Comparison of ENCODE assay signal across 19 cellular contexts in genomic region chr10:132460691-132461090, GRCh38.
"Had no signal": no experiment of that assay in that cellular context is flagged by ENCODE, and none has a peak within 500 bp of the region (broad histone marks: within the 10 kb centered on the region; RNA-seq: fewer than 3 reads in every experiment).

No MANE protein-coding gene starts in this region.

- H3K4me2 ChIP-seq: neural progenitor cell had no signal

- H3K27me3 ChIP-seq: adrenal gland, body of pancreas, dorsolateral prefrontal cortex, upper lobe of right lung had no signal

- H3K36me3 Mint-ChIP-seq: immature natural killer cell, neural progenitor cell had no signal

- H3K27me3 Mint-ChIP-seq: activated B cell treated with CpG ODN at 0.5 μM for 24 hours; activated CD4-positive, alpha-beta T cell treated with anti-CD3 and anti-CD28 coated beads, Interleukin-2, amount 10 ng/mL, durations not matched to agents 7 days and 5 days; activated T-helper 17 cell treated with anti-CD3 and anti-CD28 coated beads, Interleukin-2, amount 50 U/mL, for 72 hours; T-helper 17 cell had no signal

- H3K27ac ChIP-seq: adrenal gland, body of pancreas, dorsolateral prefrontal cortex, neural progenitor cell, parathyroid adenoma, upper lobe of right lung had no signal

- H3K9me3 Mint-ChIP-seq: activated B cell treated with CpG ODN at 0.5 μM for 24 hours; activated CD4-positive, alpha-beta T cell treated with anti-CD3 and anti-CD28 coated beads, Interleukin-2, amount 10 ng/mL, durations not matched to agents 7 days and 5 days; activated naive CD4-positive, alpha-beta T cell treated with anti-CD3 and anti-CD28 coated beads for 36 hours; activated T-helper 17 cell treated with anti-CD3 and anti-CD28 coated beads, Interleukin-2, amount 50 U/mL, for 72 hours; immature natural killer cell; neural progenitor cell had no signal

- H3K9ac ChIP-seq: neural progenitor cell, parathyroid adenoma had no signal

- H3K4me1 Mint-ChIP-seq: activated CD4-positive, alpha-beta T cell treated with anti-CD3 and anti-CD28 coated beads, Interleukin-2, amount 10 ng/mL, durations not matched to agents 7 days and 5 days; activated T-helper 17 cell treated with anti-CD3 and anti-CD28 coated beads, Interleukin-2, amount 50 U/mL, for 72 hours; T-helper 17 cell had no signal

- H3K36me3 ChIP-seq: adrenal gland, esophagus muscularis mucosa, neural progenitor cell, upper lobe of right lung had no signal

- DNase-seq: activated B cell treated with CpG ODN at 0.5 μM for 24 hours; activated CD4-positive, alpha-beta T cell treated with anti-CD3 and anti-CD28 coated beads, Interleukin-2, amount 10 ng/mL, durations not matched to agents 7 days and 5 days; activated naive CD4-positive, alpha-beta T cell treated with anti-CD3 and anti-CD28 coated beads for 36 hours; activated T-cell treated with anti-CD3 and anti-CD28 coated beads for 4 hours; glutamatergic neuron; immature natural killer cell; mesendoderm; retina; stimulated activated CD4-positive, alpha-beta T cell treated with anti-CD3 and anti-CD28 coated beads, Interleukin-2, amount 100 ng/mL, for 24 hours; stimulated activated naive CD4-positive, alpha-beta T cell treated with Interleukin-2 at 50 U/mL for 16 hours; T-helper 17 cell; upper lobe of right lung had no signal

- H3K27ac Mint-ChIP-seq: activated B cell treated with CpG ODN at 0.5 μM for 24 hours; activated CD4-positive, alpha-beta T cell treated with anti-CD3 and anti-CD28 coated beads, Interleukin-2, amount 10 ng/mL, durations not matched to agents 7 days and 5 days; activated naive CD4-positive, alpha-beta T cell treated with anti-CD3 and anti-CD28 coated beads for 36 hours; activated T-helper 17 cell treated with anti-CD3 and anti-CD28 coated beads, Interleukin-2, amount 50 U/mL, for 72 hours; immature natural killer cell; neural progenitor cell; T-helper 17 cell had no signal

- H3K4me1 ChIP-seq: neural progenitor cell, parathyroid adenoma had no signal

- H3K4me3 ChIP-seq: adrenal gland, body of pancreas, dorsolateral prefrontal cortex, esophagus muscularis mucosa, neural progenitor cell, upper lobe of right lung had no signal

- ATAC-seq: activated T-helper 17 cell treated with anti-CD3 and anti-CD28 coated beads, Interleukin-2, amount 50 U/mL, for 72 hours; body of pancreas; T-helper 17 cell; upper lobe of right lung had no signal

- H2AFZ ChIP-seq: neural progenitor cell, parathyroid adenoma had no signal

- H3K9me3 ChIP-seq: adrenal gland, body of pancreas, esophagus muscularis mucosa, upper lobe of right lung had no signal

- H3K4me3 Mint-ChIP-seq: activated B cell treated with CpG ODN at 0.5 μM for 24 hours; activated CD4-positive, alpha-beta T cell treated with anti-CD3 and anti-CD28 coated beads, Interleukin-2, amount 10 ng/mL, durations not matched to agents 7 days and 5 days; activated naive CD4-positive, alpha-beta T cell treated with anti-CD3 and anti-CD28 coated beads for 36 hours; activated T-helper 17 cell treated with anti-CD3 and anti-CD28 coated beads, Interleukin-2, amount 50 U/mL, for 72 hours; immature natural killer cell; neural progenitor cell; T-helper 17 cell had no signal
